17 cellular contexts compared by ENCODE assay signal in genomic region chr1:164622057-164622840, GRCh38.
A peak's percentile ranks its signal among the peaks of the same experiment; 100 is the strongest.
DNase-seq lines count a peak whose midpoint lies in the region; ATAC-seq and TF ChIP-seq lines count a peak whose summit lies in the region.
"Had no signal": no experiment of that assay in that cellular context is flagged by ENCODE, and none has a peak within 500 bp of the region (broad histone marks: within the 10 kb centered on the region; RNA-seq: fewer than 3 reads in every experiment).

No MANE protein-coding gene starts in this region.

- H2AK5ac ChIP-seq in trophoblast cell (ENCODE audit: low read length) = no peak overlapping the region

- H2BK120ac ChIP-seq in trophoblast cell (ENCODE audit: insufficient read depth, low read length, poor library complexity) = no peak overlapping the region

- peak overlapping the region; percentile 31 for H3K27ac ChIP-seq in cardiac muscle cell
- no peak overlapping the region for H3K27ac ChIP-seq in trophoblast cell (ENCODE audit: low read depth, low read length)
- H3K27ac ChIP-seq: SJSA1 had no signal

- H3K79me1 ChIP-seq in trophoblast cell (ENCODE audit: low read length) = peaks cover 2% of the 10 kb centered on the region

- ATAC-seq in Right ventricle myocardium inferior (peak; percentile 81), HG02623 (IDR thresholded peaks at IDR 0.05; ENCODE audit: unreplicated experiment) (no peak)
- ATAC-seq: activated CD4-positive, alpha-beta T cell treated with anti-CD3 and anti-CD28 coated beads for 36 hours had no signal

- H4K12ac ChIP-seq in trophoblast cell (ENCODE audit: low read depth, low read length) = no peak overlapping the region

- H3K36me3 ChIP-seq in cardiac muscle cell (peaks cover 9% of the 10 kb centered on the region), trophoblast cell (ENCODE audit: control insufficient read depth in 1 of 2, insufficient read depth in 2 of 2, low read length in 2 of 2) (peaks cover under 1 to 5% of the 10 kb centered on the region in 2 experiments)
- H3K36me3 ChIP-seq: MG63, SJSA1 had no signal

- intact Hi-C loops in Right ventricle myocardium inferior (cut with DNase I) (no loop called here), cardiac septum (cut with DNase I) (loop anchor here (2.0 kb wide), 1 partner anchor 17 kb away; no protein-coding TSS in a partner anchor)

- H4K91ac ChIP-seq in trophoblast cell (ENCODE audit: low read depth, low read length) = no peak overlapping the region

- no peak overlapping the region for H3K9ac ChIP-seq in trophoblast cell (ENCODE audit: low read length)

- H2BK12ac ChIP-seq in trophoblast cell (ENCODE audit: low read length) = no peak overlapping the region

- no peak overlapping the region for H3K18ac ChIP-seq in trophoblast cell (ENCODE audit: low read length)

- no peak overlapping the region for H3K14ac ChIP-seq in trophoblast cell (ENCODE audit: low read length)

- H3K9me3 ChIP-seq in cardiac muscle cell (ENCODE audit: low read depth) = no peaks in the 10 kb centered on the region
- no peaks in the 10 kb centered on the region for H3K9me3 ChIP-seq in trophoblast cell (ENCODE audit: insufficient read depth, low read depth, low read length)
- H3K9me3 ChIP-seq: MG63, SJSA1 had no signal

- H3K79me2 ChIP-seq in trophoblast cell (ENCODE audit: control insufficient read depth, insufficient read depth, low read length, poor library complexity) = peaks cover 4% of the 10 kb centered on the region

- WGBS in trophoblast cell (ENCODE audit: extremely low coverage, insufficient coverage, insufficient read length) = no CpG with 5 or more reads among the region's 8 CpGs

- H2AFZ ChIP-seq in trophoblast cell (ENCODE audit: insufficient read depth, low read length, poor library complexity) = no peak overlapping the region

- H4K8ac ChIP-seq in trophoblast cell (ENCODE audit: low read depth, low read length) = no peak overlapping the region

- no peak overlapping the region for H3K4me2 ChIP-seq in trophoblast cell (ENCODE audit: low read length)

- H2BK5ac ChIP-seq in trophoblast cell (ENCODE audit: low read depth, low read length, poor library complexity) = no peak overlapping the region

- no peak for TF ChIP-seq CTCF in cardiac muscle cell (IDR thresholded peaks at IDR 0.05; ENCODE audit: low read depth, low read length)

- H3K4me3 ChIP-seq in cardiac muscle cell = no peak overlapping the region
- H3K4me3 ChIP-seq in trophoblast cell (ENCODE audit: low read depth, low read length) = no peak overlapping the region
- H3K4me3 ChIP-seq: dorsolateral prefrontal cortex, MG63, SJSA1 had no signal

- H3K4ac ChIP-seq in trophoblast cell (ENCODE audit: low read depth, low read length) = peak overlapping the region; percentile 7

- H3K27me3 ChIP-seq in cardiac muscle cell (no peaks in the 10 kb centered on the region), trophoblast cell (ENCODE audit: insufficient read depth, low read length) (no peaks in the 10 kb centered on the region)
- H3K27me3 ChIP-seq: dorsolateral prefrontal cortex, SJSA1 had no signal

- no peak overlapping the region for H3K23ac ChIP-seq in trophoblast cell (ENCODE audit: low read length)

- H3K4me1 ChIP-seq in cardiac muscle cell (ENCODE audit: low read depth) = peaks cover 50% of the 10 kb centered on the region
- H3K4me1 ChIP-seq in trophoblast cell (ENCODE audit: control insufficient read depth in 1 of 2, insufficient read depth in 2 of 2, low read length in 2 of 2) = peaks cover 0 to 13% of the 10 kb centered on the region in 2 experiments
- H3K4me1 ChIP-seq: SJSA1 had no signal

- DNase-seq in Right ventricle myocardium inferior (ENCODE audit: missing footprints) (peak; percentile 37), cardiac septum (ENCODE audit: low spot score) (no peak), cardiac muscle cell (ENCODE audit: low read depth in 1 of 2, low spot score in 1 of 2) (peak in 1 of 2 donors; percentile 36), trophoblast cell (no peak), middle frontal gyrus (ENCODE audit: extremely low spot score, low spot score) (no peak), EL (no peak), T-helper 2 cell (no peak)
- DNase-seq: activated CD4-positive, alpha-beta T cell treated with anti-CD3 and anti-CD28 coated beads for 36 hours; activated CD8-positive, alpha-beta memory T cell treated with anti-CD3 and anti-CD28 coated beads, Interleukin-2, amount 50 U/mL, for 48 hours; activated naive CD4-positive, alpha-beta T cell treated with anti-CD3 and anti-CD28 coated beads for 36 hours; dorsolateral prefrontal cortex; HCEC 1CT; MG63; naive B cell; T-helper 9 cell had no signal
